In the genomic region with DNA sequence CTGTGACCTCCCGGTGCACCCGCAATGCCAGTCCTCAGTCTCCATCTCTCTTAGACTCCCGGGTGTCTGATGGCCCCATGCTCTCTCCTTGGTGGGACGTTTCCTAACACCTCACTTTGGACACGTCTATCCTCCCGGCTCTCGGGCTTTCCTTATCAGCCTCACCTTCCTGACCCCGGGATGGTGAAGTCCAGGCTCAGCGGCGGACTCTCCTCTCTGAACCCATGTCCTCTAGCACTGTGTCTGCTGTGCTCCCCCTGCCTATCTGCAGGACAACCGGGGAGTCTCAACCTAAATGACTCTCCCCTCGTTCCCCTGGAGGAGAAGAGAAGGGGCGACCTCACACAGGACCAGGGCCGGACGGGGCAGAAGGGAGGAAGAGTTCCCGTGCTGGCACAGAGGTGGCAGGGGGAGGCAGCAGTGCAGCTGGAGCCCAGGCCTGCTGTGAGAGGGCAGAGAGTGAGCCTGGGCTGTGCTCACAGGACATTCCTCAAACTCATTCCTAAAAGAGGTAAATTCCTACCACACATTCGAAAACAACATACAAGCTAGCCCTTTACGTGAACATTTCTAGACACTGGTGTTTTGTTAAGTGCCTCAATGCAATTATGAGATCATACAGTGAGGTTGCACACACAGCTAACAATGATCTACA, we compare ENCODE assay signal across 13 cellular contexts. TPM values are rescaled to one million over a fixed set of nuclear protein-coding genes. Genes with fewer than 3 reads are reported as not detected.
DNase-seq lines count a peak whose midpoint lies in the region; ATAC-seq and TF ChIP-seq lines count a peak whose summit lies in the region.
"Had no signal": no experiment of that assay in that cellular context is flagged by ENCODE, and none has a peak within 500 bp of the region (broad histone marks: within the 10 kb centered on the region; RNA-seq: fewer than 3 reads in every experiment).

No MANE protein-coding gene starts in this region.

- H3K27ac Mint-ChIP-seq in type B pancreatic cell, result peak overlapping the region; percentile 27

- no peak overlapping the region for H2AFZ ChIP-seq in OCI-LY1 (ENCODE audit: low read length)

- H3K9me2 ChIP-seq in OCI-LY1 (ENCODE audit: low read depth, low read length), result no peaks in the 10 kb centered on the region

- peak overlapping the region; percentile 74 for H3K27ac ChIP-seq in OCI-LY1 (ENCODE audit: low read depth, low read length, poor library complexity, severe bottlenecking)
- H3K27ac ChIP-seq: esophagus muscularis mucosa, Peyer's patch had no signal

- no peaks in the 10 kb centered on the region for H3K9me3 ChIP-seq in OCI-LY1 (ENCODE audit: low read length)
- H3K9me3 ChIP-seq: esophagus muscularis mucosa, Peyer's patch had no signal

- peak; percentile 11 for ATAC-seq in left ventricle myocardium superior
- ATAC-seq in Right ventricle myocardium superior (ENCODE audit: poor library complexity), result no peak
- ATAC-seq in HG03196 (IDR thresholded peaks at IDR 0.05; ENCODE audit: unreplicated experiment), result no peak
- no peak for ATAC-seq in HG02763 (IDR thresholded peaks at IDR 0.05; ENCODE audit: unreplicated experiment)

- H3K27me3 ChIP-seq in OCI-LY1 (ENCODE audit: insufficient read depth, low read length), result no peaks in the 10 kb centered on the region
- H3K27me3 ChIP-seq: esophagus muscularis mucosa, Peyer's patch had no signal

- peaks cover 44% of the 10 kb centered on the region for H3K36me3 ChIP-seq in OCI-LY1 (ENCODE audit: insufficient read depth, low read length)
- H3K36me3 ChIP-seq: esophagus muscularis mucosa had no signal

- 0 out of 2 replicates have a peak, but pooled peaks cover 4% of the 10 kb centered on the region for H3K79me2 ChIP-seq in OCI-LY1 (ENCODE audit: insufficient read depth, low read length)

- no peaks in the 10 kb centered on the region for H4K20me1 ChIP-seq in OCI-LY1 (ENCODE audit: insufficient read depth, low read length)

- H3K36me3 Mint-ChIP-seq in type B pancreatic cell, result no peaks in the 10 kb centered on the region

- H3F3A ChIP-seq in OCI-LY1 (ENCODE audit: insufficient read depth, low read length), result no peaks in the 10 kb centered on the region

- no peak overlapping the region for H3K4me3 ChIP-seq in OCI-LY1 (ENCODE audit: low read depth, low read length, poor library complexity, severe bottlenecking)
- H3K4me3 ChIP-seq: esophagus muscularis mucosa, Peyer's patch had no signal

- TF ChIP-seq CTCF in OCI-LY1 (IDR thresholded peaks at IDR 0.05; ENCODE audit: low read length) (no peak), type B pancreatic cell (conservative IDR thresholded peaks at IDR 0.05) (no peak)

- DNase-seq in left ventricle myocardium superior (no peak), Right ventricle myocardium superior (no peak), islet precursor cell (peak; percentile 72), type B pancreatic cell (ENCODE audit: extremely low spot score, unreplicated experiment) (no peak), DMS153 (lab: John Stamatoyannopoulos, UW) (no peak)
- DNase-seq: activated T-cell treated with anti-CD3 and anti-CD28 coated beads, Interleukin-2, amount 50 U/mL, for 48 hours; central memory CD4-positive, alpha-beta T cell; NCI-H2029 treated with DMSO at 0.1 percent for 48 hours; Peyer's patch had no signal

- intact Hi-C loops in left ventricle myocardium superior (cut with micrococcal nuclease) (no loop called here), Right ventricle myocardium superior (cut with DNase I) (no loop called here)

- peak overlapping the region; percentile 8; the same call in 1 of the 2 replicates for H3K4me2 ChIP-seq in OCI-LY1 (ENCODE audit: low read length)

- H3K4me1 Mint-ChIP-seq in type B pancreatic cell (ENCODE audit: unreplicated experiment), result peaks cover 59% of the 10 kb centered on the region

- peaks cover 62% of the 10 kb centered on the region for H3K4me1 ChIP-seq in OCI-LY1 (ENCODE audit: insufficient read depth, low read length, severe bottlenecking)

- no peak overlapping the region for H3K4me3 Mint-ChIP-seq in type B pancreatic cell

- H3K9me3 Mint-ChIP-seq in type B pancreatic cell, result no peaks in the 10 kb centered on the region

- H3K27me3 Mint-ChIP-seq in type B pancreatic cell, result no peaks in the 10 kb centered on the region

- H3K9ac ChIP-seq in OCI-LY1 (ENCODE audit: low read length), result peak overlapping the region; percentile 7; the same call in 1 of the 2 replicates

RNA-seq across cellular contexts. Expression of a gene that starts 41.9 kb away (rescaled TPM):
- total RNA-seq in left ventricle myocardium superior (32.7 TPM), Right ventricle myocardium superior (29.9 TPM), type B pancreatic cell (ENCODE audit: low replicate concordance) (14.5 and 34.0 TPM in 2 replicates)
